ENCODE assay signal across 10 cellular contexts in the genomic region with DNA sequence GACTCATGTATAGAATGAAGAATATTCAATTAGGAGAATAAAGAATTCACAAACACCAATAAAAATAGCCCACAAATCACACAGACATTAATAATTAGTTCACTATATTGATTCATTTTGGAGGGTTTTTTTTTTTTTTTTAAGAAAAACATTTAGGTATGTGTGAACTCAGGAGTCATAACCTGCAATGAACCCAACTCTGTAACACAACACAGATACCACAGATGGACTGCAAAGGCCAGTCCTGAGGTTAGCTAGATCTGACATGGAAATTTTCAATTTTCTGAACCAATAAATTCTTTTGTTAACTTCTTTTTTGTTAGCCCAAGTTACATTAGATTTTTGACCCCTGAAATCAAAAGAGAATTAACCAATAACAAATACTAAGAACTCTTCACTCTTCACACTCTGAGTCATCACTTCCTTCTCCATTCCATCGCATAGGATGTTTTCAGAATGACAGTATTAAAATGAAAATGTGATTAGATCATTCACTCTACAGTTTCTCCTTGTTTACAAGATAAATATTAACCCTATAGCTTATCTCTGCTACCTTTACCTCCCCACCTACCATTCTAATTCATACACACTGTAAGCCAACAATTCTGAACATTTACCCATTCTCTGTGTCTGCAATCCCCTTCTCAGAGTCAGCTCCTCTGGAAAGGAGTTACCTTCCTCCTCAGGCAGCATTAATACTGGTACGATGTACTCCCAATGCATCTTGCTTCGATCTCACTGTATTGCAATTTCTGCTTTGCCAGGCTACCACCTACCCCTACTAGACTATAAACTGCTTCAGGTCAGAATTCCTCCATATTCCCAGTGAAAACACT.
DNase-seq lines count a peak whose midpoint lies in the region; ATAC-seq and TF ChIP-seq lines count a peak whose summit lies in the region.
"Had no signal": no experiment of that assay in that cellular context is flagged by ENCODE, and none has a peak within 500 bp of the region (broad histone marks: within the 10 kb centered on the region; RNA-seq: fewer than 3 reads in every experiment).

No MANE protein-coding gene starts in this region.

- peak; percentile 78 for DNase-seq in ACHN
- peak; percentile 45 for DNase-seq in astrocyte of the hippocampus (ENCODE audit: low read depth, low spot score)
- no peak for DNase-seq in stimulated activated CD4-positive, alpha-beta T cell treated with anti-CD3 and anti-CD28 coated beads, Interleukin-2, amount 100 ng/mL, for 24 hours
- no peak for DNase-seq in cardiac septum (ENCODE audit: low spot score)
- DNase-seq in OCI-LY7 (ENCODE audit: low spot score): no peak
- no peak for DNase-seq in NCI-H187 (lab: John Stamatoyannopoulos, UW)
- DNase-seq: upper lobe of left lung had no signal

- intact Hi-C loops in cardiac septum (cut with DNase I): no loop called here
- intact Hi-C loops in OCI-LY7 (cut with micrococcal nuclease; ENCODE audit: unreplicated experiment): no loop called here

- peak; percentile 69 for ATAC-seq in GM19455 (IDR thresholded peaks at IDR 0.05; ENCODE audit: unreplicated experiment)
- peak; percentile 97 for ATAC-seq in HG03378 (IDR thresholded peaks at IDR 0.05; ENCODE audit: unreplicated experiment)

- no peak for TF ChIP-seq CTCF in OCI-LY7 (conservative IDR thresholded peaks at IDR 0.05; ENCODE audit: low read length)

- no peaks in the 10 kb centered on the region for H3K79me2 ChIP-seq in OCI-LY7 (ENCODE audit: insufficient read depth, low read depth, low read length)

- H3K27ac ChIP-seq in OCI-LY7 (ENCODE audit: low read depth, low read length, poor library complexity, severe bottlenecking): no peak overlapping the region
- H3K27ac ChIP-seq: upper lobe of left lung had no signal

- no peaks in the 10 kb centered on the region for H4K20me1 ChIP-seq in OCI-LY7 (ENCODE audit: insufficient read depth, low read length)

- in situ Hi-C loops in ACHN (cut with HindIII; ENCODE audit: low pct_ligation_motif_present, low pct_unique_long_range_greater_than_20kb, low sequenced_read_pairs): no loop called here

- no peaks in the 10 kb centered on the region for H3K4me1 ChIP-seq in OCI-LY7 (ENCODE audit: insufficient read depth, low read length, poor library complexity, severe bottlenecking)
- H3K4me1 ChIP-seq: upper lobe of left lung had no signal

- H3K9me3 ChIP-seq in OCI-LY7 (ENCODE audit: low read length): no peaks in the 10 kb centered on the region
- H3K9me3 ChIP-seq: upper lobe of left lung had no signal

- H3K36me3 ChIP-seq in OCI-LY7 (ENCODE audit: insufficient read depth, low read length): no peaks in the 10 kb centered on the region
- H3K36me3 ChIP-seq: upper lobe of left lung had no signal

- no peak overlapping the region for H3K4me3 ChIP-seq in OCI-LY7 (ENCODE audit: low read depth, low read length, poor library complexity, severe bottlenecking)
- H3K4me3 ChIP-seq: lung, upper lobe of left lung had no signal

- POLR2A ChIA-PET in OCI-LY7 (lab: Charles Lee): interaction anchor here (0.7 kb wide), 2 partner anchors 94 to 629 kb away, joined by 4 to 6 read pairs; no protein-coding TSS in a partner anchor

- H3K4me2 ChIP-seq in OCI-LY7 (ENCODE audit: low read length): no peak overlapping the region

- no TSS peak for BruUV-seq in OCI-LY7 (replicated peaks; lab: Mats Ljungman, UMichigan)

- no peaks in the 10 kb centered on the region for H3K9me2 ChIP-seq in OCI-LY7 (ENCODE audit: insufficient read depth, low read length)

- H2AFZ ChIP-seq in OCI-LY7 (ENCODE audit: low read length): no peak overlapping the region

- CTCF ChIA-PET in OCI-LY7 (lab: Charles Lee; ENCODE audit: unreplicated experiment): no interaction called here

Comparison
In these comparisons a context has a peak if more than half of its experiments do, and no peak if none do; other contexts are left out.
1. DNase-seq: peak in ACHN (single experiment) and astrocyte of the hippocampus (single experiment); none in stimulated activated CD4-positive, alpha-beta T cell treated with anti-CD3 and anti-CD28 coated beads, Interleukin-2, amount 100 ng/mL, for 24 hours (0 of 2), cardiac septum (single experiment), OCI-LY7 (single experiment) and NCI-H187 (0 of 2).